In genomic region chr12:64526859-64527258, GRCh38 we compare ENCODE assay signal across 19 cellular contexts.
DNase-seq lines count a peak whose midpoint lies in the region; ATAC-seq, FAIRE-seq and TF ChIP-seq lines count a peak whose summit lies in the region.
"Had no signal": no experiment of that assay in that cellular context is flagged by ENCODE, and none has a peak within 500 bp of the region (broad histone marks: within the 10 kb centered on the region; RNA-seq: fewer than 3 reads in every experiment).

No MANE protein-coding gene starts in this region.

- H3K27me3 ChIP-seq in GM23338 (ENCODE audit: insufficient read depth), result no peaks in the 10 kb centered on the region

- H3K4me3 ChIP-seq in A549 (no peak overlapping the region), foreskin fibroblast (ENCODE audit: low read depth in 1 of 2, low read length in 2 of 2) (no peak overlapping the region), GM23338 (no peak overlapping the region)
- H3K4me3 ChIP-seq: HAP-1 had no signal

- TF ChIP-seq CTCF in A549 (IDR thresholded peaks at IDR 0.05), result no peak
- no peak for TF ChIP-seq CTCF in foreskin fibroblast (IDR thresholded peaks at IDR 0.05; ENCODE audit: low read depth, low read length)
- TF ChIP-seq CTCF in GM23338 (conservative IDR thresholded peaks at IDR 0.05; ENCODE audit: low read depth in 2 of 2), result no peak

- H3K4me1 Mint-ChIP-seq in GM23338, result peaks cover 20% of the 10 kb centered on the region

- POLR2A ChIA-PET in A549 (lab: Yijun Ruan, JAX), result no interaction called here

- no peak for ATAC-seq in A549
- ATAC-seq in GM23338, result no peak
- no peak for ATAC-seq in GM18511 (IDR thresholded peaks at IDR 0.05; ENCODE audit: unreplicated experiment)
- ATAC-seq in GM18502 (IDR thresholded peaks at IDR 0.05; ENCODE audit: poor library complexity, unreplicated experiment), result no peak

- no peak overlapping the region for H3K27ac ChIP-seq in A549
- H3K27ac ChIP-seq in GM23338 (ENCODE audit: low read depth), result no peak overlapping the region

- no peaks in the 10 kb centered on the region for H3K9me3 Mint-ChIP-seq in GM23338
- H3K9me3 Mint-ChIP-seq: CD4-positive, alpha-beta T cell had no signal

- no peaks in the 10 kb centered on the region for H3F3A ChIP-seq in GM23338 (replicated peaks; ENCODE audit: low read depth)

- no peak for TF ChIP-seq EP300 in A549 (IDR thresholded peaks at IDR 0.05)

- DNase-seq in A549 (ENCODE audit: low read depth in 1 of 2, low spot score in 1 of 2) (no peak), SK-N-DZ (ENCODE audit: low spot score) (peak; percentile 83), brain pericyte (ENCODE audit: low read depth, low spot score) (peak; percentile 80), foreskin fibroblast (peak; percentile 61 to 77), GM23338 (ENCODE audit: low spot score) (no peak), NCI-H2081 (lab: John Stamatoyannopoulos, UW) (no peak)
- DNase-seq: 8988T; Caco-2; CD4-positive, alpha-beta T cell; KBM-7; MV-4-11; NCI-H187; NCI-H2227 treated with DMSO at 0.1 percent for 48 hours; NCI-H524; SHP77 had no signal

- no peaks in the 10 kb centered on the region for H3K9me3 ChIP-seq in A549
- H3K9me3 ChIP-seq: Caco-2, HAP-1 had no signal

- no peaks in the 10 kb centered on the region for H3K36me3 ChIP-seq in GM23338 (ENCODE audit: insufficient read depth)
- H3K36me3 ChIP-seq: HAP-1 had no signal

- no peak for TF ChIP-seq RAD21 in A549 (conservative IDR thresholded peaks at IDR 0.05 in 1 of 2, IDR thresholded peaks at IDR 0.05 in 1 of 2)

- no peaks in the 10 kb centered on the region for H3K79me2 ChIP-seq in GM23338 (replicated peaks; ENCODE audit: insufficient read depth)

- no peaks in the 10 kb centered on the region for H3K36me3 Mint-ChIP-seq in GM23338 (ENCODE audit: low read depth)

- TF ChIP-seq POLR2A in A549 (IDR thresholded peaks at IDR 0.05; ENCODE audit: low read length), result no peak

- H3K9me2 ChIP-seq in GM23338 (ENCODE audit: insufficient read depth), result no peaks in the 10 kb centered on the region

- H2AFZ ChIP-seq in GM23338, result no peak overlapping the region

- 60% methylated on average over 2 of the region's 2 CpGs for WGBS in A549 (ENCODE audit: missing lambda C conversion rate)

- H3K4me1 ChIP-seq in A549, result peaks cover 8% of the 10 kb centered on the region; the same call in 1 of the 3 replicates
- peaks cover 11% of the 10 kb centered on the region for H3K4me1 ChIP-seq in GM23338 (ENCODE audit: insufficient read depth)
- H3K4me1 ChIP-seq: Caco-2 had no signal

- H4K20me1 ChIP-seq in GM23338 (replicated peaks; ENCODE audit: insufficient read depth), result no peaks in the 10 kb centered on the region

- CTCF ChIA-PET in A549 (lab: Yijun Ruan, JAX), result interaction anchor here (8.9 kb wide), 1 partner anchor 23 kb away, joined by 50 read pairs; no protein-coding TSS in a partner anchor

- FAIRE-seq in A549 (lab: Jason Lieb, UNC), result no peak
- FAIRE-seq: GM12892 had no signal

- H3K4me2 ChIP-seq in A549, result no peak overlapping the region
- no peak overlapping the region for H3K4me2 ChIP-seq in GM23338

- H3K4me3 Mint-ChIP-seq in GM23338, result no peak overlapping the region
- H3K4me3 Mint-ChIP-seq: CD4-positive, alpha-beta T cell had no signal

- peaks cover 2% of the 10 kb centered on the region for H3K27me3 Mint-ChIP-seq in GM23338 (ENCODE audit: insufficient read depth, low read depth, poor library complexity)

- no peak overlapping the region for H3K27ac Mint-ChIP-seq in GM23338
- H3K27ac Mint-ChIP-seq: CD4-positive, alpha-beta T cell had no signal

TF ChIP-seq in A549, 52 proteins besides CTCF, POLR2A, EP300 and RAD21:
- TF ChIP-seq HOXA7 (CRISPR knock-in tag; IDR thresholded peaks at IDR 0.05) (no peak), MAFK (IDR thresholded peaks at IDR 0.05; ENCODE audit: partially characterized antibody) (peak; percentile 86)

TF ChIP-seq in GM23338, 12 proteins besides CTCF, POLR2A, EP300 and RAD21:
- TF ChIP-seq POLR2AphosphoS5 (IDR thresholded peaks at IDR 0.05; ENCODE audit: low read depth), result no peak

Comparison
In these comparisons a context has a peak if more than half of its experiments do, and no peak if none do; other contexts are left out.
1. DNase-seq: peak in SK-N-DZ (single experiment), brain pericyte (single experiment) and foreskin fibroblast (2 of 2); none in A549 (0 of 2), GM23338 (single experiment) and NCI-H2081 (0 of 2).